Comparison of ENCODE assay signal across 1 cellular context in genomic region chr17:57259817-57260216, GRCh38.
TF ChIP-seq lines count a peak whose summit lies in the region.

No MANE protein-coding gene starts in this region.

TF ChIP-seq in SK-N-SH treated with all-trans-retinoic acid at 6 μM for 48 hours, 23 proteins besides CTCF, POLR2A, EP300 and RAD21 (continued from another document):
- TF ChIP-seq POU6F1 (CRISPR knock-in tag; IDR thresholded peaks at IDR 0.05; ENCODE audit: borderline replicate concordance, low read depth) (no peak), ARNTL (CRISPR knock-in tag; IDR thresholded peaks at IDR 0.05; ENCODE audit: borderline replicate concordance, low read depth) (no peak), ZFP30 (CRISPR knock-in tag; IDR thresholded peaks at IDR 0.05) (no peak), ISL1 (CRISPR knock-in tag; IDR thresholded peaks at IDR 0.05) (no peak), CSRNP3 (CRISPR knock-in tag; IDR thresholded peaks at IDR 0.05) (no peak), ZFP3 (CRISPR knock-in tag; IDR thresholded peaks at IDR 0.05) (no peak)
TF ChIP-seq in SK-N-SH treated with all-trans-retinoic acid at 6 μM for 48 hours: peak in this region for 0.
